18 cellular contexts compared by ENCODE assay signal in genomic region chr2:113164234-113164929, GRCh38. TPM values are rescaled to one million over a fixed set of nuclear protein-coding genes. Genes with fewer than 3 reads are reported as not detected.
DNase-seq lines count a peak whose midpoint lies in the region; ATAC-seq, FAIRE-seq and TF ChIP-seq lines count a peak whose summit lies in the region.
"Had no signal": no experiment of that assay in that cellular context is flagged by ENCODE, and none has a peak within 500 bp of the region (broad histone marks: within the 10 kb centered on the region; RNA-seq: fewer than 3 reads in every experiment).

No MANE protein-coding gene starts in this region.

- WGBS in adrenal gland, 4 donors = 74 to 80% (median 78%) methylated on average over 11 of the region's 11 CpGs
- 41% methylated on average over 11 of the region's 11 CpGs for WGBS in HepG2 (ENCODE audit: low lambda C conversion rate)
- WGBS in testis, 2 donors = 73 to 78% methylated on average over 10 to 11 of the region's 11 CpGs
- WGBS in aorta, 2 donors = 78 to 81% methylated on average over 11 of the region's 11 CpGs

- intact Hi-C loops in adrenal gland (cut with DNase I) (no loop called here), HepG2 (cut with micrococcal nuclease; ENCODE audit: unreplicated experiment) (no loop called here), testis (cut with DNase I; ENCODE audit: low total_unique reads) (no loop called here), aorta (cut with DNase I) (no loop called here)

- POLR2A ChIA-PET in HepG2 (lab: Yijun Ruan, JAX) = interaction anchor here (0.8 to 5.0 kb wide), 14 partner anchors 7 to 119 kb away, joined by 3 to 103 read pairs (median 11); partner anchors contain the start of genes IL1RN and PSD4

- CTCF ChIA-PET in HepG2 (lab: Yijun Ruan, JAX; ENCODE audit: low intra/inter-chr PET ratio, low total read pairs) = interaction anchor here (1.3 kb wide), 1 partner anchor 26 kb away, joined by 3 read pairs; no protein-coding TSS in a partner anchor

- no peaks in the 10 kb centered on the region for H3K9me3 ChIP-seq in adrenal gland (replicated peaks in 1 of 3)
- H3K9me3 ChIP-seq in HepG2 (ENCODE audit: low read length) = no peaks in the 10 kb centered on the region
- no peaks in the 10 kb centered on the region for H3K9me3 ChIP-seq in testis
- no peaks in the 10 kb centered on the region for H3K9me3 ChIP-seq in aorta (ENCODE audit: control insufficient read depth, low read length)
- H3K9me3 ChIP-seq: left ventricle myocardium inferior had no signal

- H3K27ac Mint-ChIP-seq in activated naive CD8-positive, alpha-beta T cell = peak overlapping the region; percentile 31
- H3K27ac Mint-ChIP-seq in activated naive CD8-positive, alpha-beta T cell treated with anti-CD3 and anti-CD28 coated beads for 36 hours = no peak overlapping the region
- H3K27ac Mint-ChIP-seq: activated naive CD8-positive, alpha-beta T cell treated with anti-CD3 and anti-CD28 coated beads, Interleukin-2, amount 10 ng/mL, durations not matched to agents 7 days and 5 days had no signal

- H3K36me3 Mint-ChIP-seq in activated naive CD8-positive, alpha-beta T cell = no peaks in the 10 kb centered on the region
- peaks cover 7% of the 10 kb centered on the region for H3K36me3 Mint-ChIP-seq in activated naive CD8-positive, alpha-beta T cell treated with anti-CD3 and anti-CD28 coated beads for 36 hours

- no peak for TF ChIP-seq RAD21 in HepG2 (CRISPR knock-in tag; IDR thresholded peaks at IDR 0.05)

- H3K27me3 Mint-ChIP-seq in activated naive CD8-positive, alpha-beta T cell = no peaks in the 10 kb centered on the region
- H3K27me3 Mint-ChIP-seq in activated naive CD8-positive, alpha-beta T cell treated with anti-CD3 and anti-CD28 coated beads for 36 hours = no peaks in the 10 kb centered on the region
- H3K27me3 Mint-ChIP-seq: activated naive CD8-positive, alpha-beta T cell treated with anti-CD3 and anti-CD28 coated beads, Interleukin-2, amount 10 ng/mL, durations not matched to agents 7 days and 5 days; naive B cell had no signal

- in situ Hi-C loops in HepG2 (cut with HindIII; ENCODE audit: extremely low pct_ligation_motif_present, low pct_unique_long_range_greater_than_20kb) = no loop called here

- DNase-seq in activated naive CD8-positive, alpha-beta T cell treated with anti-CD3 and anti-CD28 coated beads for 36 hours = no peak
- DNase-seq in adrenal gland = peak in 1 of 7 donors; percentile 52
- no peak for DNase-seq in HepG2 (ENCODE audit: low spot score)
- peak; percentile 9 for DNase-seq in testis
- DNase-seq in dedifferentiated amniotic fluid mesenchymal stem cell (ENCODE audit: extremely low spot score) = no peak
- DNase-seq in aorta = no peak
- DNase-seq: activated CD4-positive, alpha-beta T cell treated with anti-CD3 and anti-CD28 coated beads for 4 hours; activated naive CD8-positive, alpha-beta T cell treated with anti-CD3 and anti-CD28 coated beads, Interleukin-2, amount 10 ng/mL, durations not matched to agents 7 days and 5 days; activated T-cell treated with anti-CD3 and anti-CD28 coated beads for 4 hours; left ventricle myocardium inferior; naive B cell; NCI-H187; NCI-H69; PC-3; T1000 had no signal

- H3K27me3 ChIP-seq in adrenal gland (no peaks in the 10 kb centered on the region), HepG2 (ENCODE audit: control insufficient read depth in 1 of 2, insufficient read depth in 2 of 2, low read length in 2 of 2) (no peaks in the 10 kb centered on the region), testis (no peaks in the 10 kb centered on the region), aorta (ENCODE audit: control insufficient read depth in 1 of 2, insufficient read depth in 2 of 2, low read length in 1 of 2) (no peaks in the 10 kb centered on the region)

- H3K4me3 Mint-ChIP-seq in activated naive CD8-positive, alpha-beta T cell = no peak overlapping the region
- no peak overlapping the region for H3K4me3 Mint-ChIP-seq in activated naive CD8-positive, alpha-beta T cell treated with anti-CD3 and anti-CD28 coated beads for 36 hours
- H3K4me3 Mint-ChIP-seq: activated naive CD8-positive, alpha-beta T cell treated with anti-CD3 and anti-CD28 coated beads, Interleukin-2, amount 10 ng/mL, durations not matched to agents 7 days and 5 days had no signal

- H4K20me1 ChIP-seq in HepG2 (ENCODE audit: insufficient read depth, low read length) = no peaks in the 10 kb centered on the region

- TF ChIP-seq EP300 in HepG2 (IDR thresholded peaks at IDR 0.05; ENCODE audit: low read depth in 2 of 2, low read length in 2 of 2) = no peak
- no peak for TF ChIP-seq EP300 in HepG2 (CRISPR knock-in tag; IDR thresholded peaks at IDR 0.05; ENCODE audit: borderline replicate concordance)

- no peak overlapping the region for H2AFZ ChIP-seq in HepG2 (ENCODE audit: low read length)

- H3K9me3 Mint-ChIP-seq in activated naive CD8-positive, alpha-beta T cell (ENCODE audit: low read depth) = no peaks in the 10 kb centered on the region
- no peaks in the 10 kb centered on the region for H3K9me3 Mint-ChIP-seq in activated naive CD8-positive, alpha-beta T cell treated with anti-CD3 and anti-CD28 coated beads for 36 hours
- H3K9me3 Mint-ChIP-seq: activated naive CD8-positive, alpha-beta T cell treated with anti-CD3 and anti-CD28 coated beads, Interleukin-2, amount 10 ng/mL, durations not matched to agents 7 days and 5 days; naive B cell had no signal

- ATAC-seq in HepG2 (no peak; the same call in 1 of the 3 replicates), aorta (ENCODE audit: low FRiP score) (no peak), HG03469 (IDR thresholded peaks at IDR 0.05; ENCODE audit: unreplicated experiment) (no peak)
- ATAC-seq: PC-3 had no signal

- TF ChIP-seq POLR2A in adrenal gland (IDR thresholded peaks at IDR 0.05) (no peak), HepG2 (IDR thresholded peaks at IDR 0.05; ENCODE audit: insufficient read depth in 1 of 2, low read depth in 2 of 2, low read length in 2 of 2) (no peak), testis (IDR thresholded peaks at IDR 0.05) (no peak)

- no TSS peak for BruUV-seq in HepG2 (replicated peaks; lab: Mats Ljungman, UMichigan)

- peaks cover 25 to 36% of the 10 kb centered on the region in 2 donors for H3K4me1 ChIP-seq in adrenal gland (replicated peaks in 1 of 2)
- peaks cover 59% of the 10 kb centered on the region for H3K4me1 ChIP-seq in HepG2 (ENCODE audit: insufficient read depth, low read length)
- peaks cover 10% of the 10 kb centered on the region for H3K4me1 ChIP-seq in testis
- H3K4me1 ChIP-seq in aorta (ENCODE audit: control insufficient read depth in 1 of 2, insufficient read depth in 2 of 2, low read length in 2 of 2) = no peaks in the 10 kb centered on the region

- H3K4me3 ChIP-seq in adrenal gland = no peak overlapping the region
- 0 out of 6 replicates have a peak overlapping the region, but pooled peaks of 1 of the 3 experiments have one; percentile 31 for H3K4me3 ChIP-seq in HepG2 (replicated peaks in 1 of 3; ENCODE audit: insufficient read depth in 1 of 3, low read depth in 2 of 3, low read length in 3 of 3)
- H3K4me3 ChIP-seq in testis = no peak overlapping the region
- no peak overlapping the region for H3K4me3 ChIP-seq in aorta (ENCODE audit: low read length in 2 of 2)
- H3K4me3 ChIP-seq: left ventricle myocardium inferior had no signal

- no peak for TF ChIP-seq CTCF in adrenal gland (IDR thresholded peaks at IDR 0.05)
- no peak for TF ChIP-seq CTCF in HepG2 (CRISPR knock-in tag; IDR thresholded peaks at IDR 0.05)
- no peak for TF ChIP-seq CTCF in testis (IDR thresholded peaks at IDR 0.05)

- no peaks in the 10 kb centered on the region for H3K79me2 ChIP-seq in HepG2 (ENCODE audit: insufficient read depth, low read length)

- no peak for FAIRE-seq in HepG2 (lab: Jason Lieb, UNC)

- peak overlapping the region in 3 of 5 donors; percentile 79 to 94 (median 92) for H3K27ac ChIP-seq in adrenal gland
- no peak overlapping the region for H3K27ac ChIP-seq in HepG2 (ENCODE audit: extremely low read length, insufficient read depth, low read length)
- no peak overlapping the region for H3K27ac ChIP-seq in testis
- no peak overlapping the region for H3K27ac ChIP-seq in aorta (ENCODE audit: low read depth in 1 of 2, low read length in 2 of 2)
- H3K27ac ChIP-seq: left ventricle myocardium inferior had no signal

- H3K36me3 ChIP-seq in adrenal gland (replicated peaks in 1 of 2) (no peaks in the 10 kb centered on the region), HepG2 (replicated peaks in 1 of 2; ENCODE audit: control insufficient read depth in 1 of 2, insufficient read depth in 2 of 2, low read length in 2 of 2) (no peaks in the 10 kb centered on the region), testis (ENCODE audit: low read depth, missing control alignments) (no peaks in the 10 kb centered on the region), aorta (ENCODE audit: control insufficient read depth in 1 of 2, insufficient read depth in 2 of 2, low read length in 1 of 2) (no peaks in the 10 kb centered on the region)
- H3K36me3 ChIP-seq: left ventricle myocardium inferior had no signal

- H3K9ac ChIP-seq in HepG2 (ENCODE audit: insufficient read depth, low read depth, low read length) = no peak overlapping the region

- H3K4me1 Mint-ChIP-seq in activated naive CD8-positive, alpha-beta T cell (ENCODE audit: low read depth) = peaks cover 58% of the 10 kb centered on the region
- peaks cover 45% of the 10 kb centered on the region for H3K4me1 Mint-ChIP-seq in activated naive CD8-positive, alpha-beta T cell treated with anti-CD3 and anti-CD28 coated beads for 36 hours

- peak overlapping the region; percentile 77 for H3K4me2 ChIP-seq in HepG2 (ENCODE audit: low read depth, low read length)

RNA-seq across cellular contexts. Expression of gene PSD4, which starts 9.4 kb away (rescaled TPM):
- total RNA-seq in activated naive CD8-positive, alpha-beta T cell treated with anti-CD3 and anti-CD28 coated beads for 36 hours = 100 to 1,000 TPM; 194 to 198 TPM
- 100 to 1,000 TPM in 4 of 8 donors, 10 to 100 TPM in 4; 62.7 to 164 (median 93.5) TPM for total RNA-seq in adrenal gland
- 10 to 100 TPM; 21.1 to 60.2 (median 31.8) TPM for polyA plus RNA-seq in adrenal gland
- 8.6 and 9.4 TPM in 2 replicates for total RNA-seq in HepG2 (2016; rRNA removed; fragmentation: Illumina TruSeq; extraction: Trizol)
- 1.8 and 2.1 TPM in 2 replicates for total RNA-seq in HepG2 (2016; cell fraction: cytosol; rRNA removed; fragmentation: Illumina TruSeq; extraction: Trizol; ENCODE audit: low read depth)
- total RNA-seq in HepG2 (2016; cell fraction: insoluble cytoplasmic fraction; rRNA removed; fragmentation: Illumina TruSeq; extraction: Trizol) = 6.4 and 9.6 TPM in 2 replicates
- total RNA-seq in HepG2 (2016; cell fraction: membrane; rRNA removed; fragmentation: Illumina TruSeq; extraction: Trizol) = 4.3 and 5.2 TPM in 2 replicates
- total RNA-seq in HepG2 (2016; cell fraction: nucleus; rRNA removed; fragmentation: Illumina TruSeq; extraction: Trizol) = 10.2 and 10.4 TPM in 2 replicates
- 5.8 and 9.1 TPM in 2 replicates for polyA plus RNA-seq in HepG2 (2011; rRNA removed)
- 4.3 and 4.7 TPM in 2 replicates for polyA plus RNA-seq in HepG2 (2011; cell fraction: cytosol; rRNA removed)
- 34.6 and 36.0 TPM in 2 replicates for polyA plus RNA-seq in HepG2 (2011; cell fraction: nucleus; rRNA removed)
- 9.7 and 12.9 TPM in 2 replicates for polyA plus RNA-seq in HepG2 (2012)
- polyA plus RNA-seq in HepG2 (2016; cell fraction: cytosol; fragmentation: Illumina TruSeq; extraction: Trizol; ENCODE audit: low read depth) = 1.3 TPM in 2 replicates
- 4.3 and 6.8 TPM in 2 replicates for polyA plus RNA-seq in HepG2 (2016; cell fraction: insoluble cytoplasmic fraction; fragmentation: Illumina TruSeq; extraction: Trizol; ENCODE audit: low read depth)
- polyA plus RNA-seq in HepG2 (2016; cell fraction: membrane; fragmentation: Illumina TruSeq; extraction: Trizol; ENCODE audit: low read depth) = 3.3 TPM in 2 replicates
- 14.7 and 15.0 TPM in 2 replicates for polyA plus RNA-seq in HepG2 (2016; cell fraction: nucleus; fragmentation: Illumina TruSeq; extraction: Trizol; ENCODE audit: insufficient read depth, low read depth)
- 3.6 and 13.9 TPM in 2 replicates for polyA minus RNA-seq in HepG2 (2011; rRNA and poly(A)+ RNA removed; ENCODE audit: low replicate concordance)
- 5.2 and 5.3 TPM in 2 replicates for polyA minus RNA-seq in HepG2 (2011; cell fraction: cytosol; rRNA and poly(A)+ RNA removed)
- polyA minus RNA-seq in HepG2 (2011; cell fraction: nucleus; rRNA and poly(A)+ RNA removed) = 11.6 and 16.2 TPM in 2 replicates
- 10 to 100 TPM; 18.7 to 35.9 TPM for total RNA-seq in testis
- 22.8 TPM for polyA plus RNA-seq in testis (ENCODE audit: insufficient read depth, low read depth, low replicate concordance)
- total RNA-seq in aorta = 10 to 100 TPM in 1 of 2 donors, 1 to 10 TPM in 1; 9.5 to 17.8 TPM
- 1 to 10 TPM in 1 of 2 donors, under 1 TPM in 1; 0.79 to 3.5 TPM for polyA plus RNA-seq in aorta

RNA-seq across cellular contexts. Expression of gene IL1RN, which starts 37.0 kb away (rescaled TPM):
- total RNA-seq in activated naive CD8-positive, alpha-beta T cell treated with anti-CD3 and anti-CD28 coated beads for 36 hours = under 1 TPM; 0.19 to 0.30 TPM
- 1 to 10 TPM in 4 of 8 donors, under 1 TPM in 2, not detected in 2; 0.42 to 6.1 (median 1.1) TPM for total RNA-seq in adrenal gland
- polyA plus RNA-seq in adrenal gland = 1 to 10 TPM; 1.4 to 2.6 (median 2.5) TPM
- total RNA-seq in HepG2 (2016; rRNA removed; fragmentation: Illumina TruSeq; extraction: Trizol) = 21.1 and 21.2 TPM in 2 replicates
- total RNA-seq in HepG2 (2016; cell fraction: cytosol; rRNA removed; fragmentation: Illumina TruSeq; extraction: Trizol; ENCODE audit: low read depth) = 6.3 and 8.3 TPM in 2 replicates
- total RNA-seq in HepG2 (2016; cell fraction: insoluble cytoplasmic fraction; rRNA removed; fragmentation: Illumina TruSeq; extraction: Trizol) = 21.0 and 24.7 TPM in 2 replicates
- 18.1 and 19.8 TPM in 2 replicates for total RNA-seq in HepG2 (2016; cell fraction: membrane; rRNA removed; fragmentation: Illumina TruSeq; extraction: Trizol)
- 16.3 and 16.9 TPM in 2 replicates for total RNA-seq in HepG2 (2016; cell fraction: nucleus; rRNA removed; fragmentation: Illumina TruSeq; extraction: Trizol)
- polyA plus RNA-seq in HepG2 (2011; rRNA removed) = 101 and 142 TPM in 2 replicates
- polyA plus RNA-seq in HepG2 (2011; cell fraction: cytosol; rRNA removed) = 92.3 and 115 TPM in 2 replicates
- 29.8 and 45.4 TPM in 2 replicates for polyA plus RNA-seq in HepG2 (2011; cell fraction: nucleus; rRNA removed)
- 96.1 and 98.3 TPM in 2 replicates for polyA plus RNA-seq in HepG2 (2012)
- 12.2 and 14.7 TPM in 2 replicates for polyA plus RNA-seq in HepG2 (2016; cell fraction: cytosol; fragmentation: Illumina TruSeq; extraction: Trizol; ENCODE audit: low read depth)
- polyA plus RNA-seq in HepG2 (2016; cell fraction: insoluble cytoplasmic fraction; fragmentation: Illumina TruSeq; extraction: Trizol; ENCODE audit: low read depth) = 46.6 and 48.4 TPM in 2 replicates
- 32.1 and 33.8 TPM in 2 replicates for polyA plus RNA-seq in HepG2 (2016; cell fraction: membrane; fragmentation: Illumina TruSeq; extraction: Trizol; ENCODE audit: low read depth)
- 23.4 and 24.9 TPM in 2 replicates for polyA plus RNA-seq in HepG2 (2016; cell fraction: nucleus; fragmentation: Illumina TruSeq; extraction: Trizol; ENCODE audit: insufficient read depth, low read depth)
- polyA minus RNA-seq in HepG2 (2011; rRNA and poly(A)+ RNA removed; ENCODE audit: low replicate concordance) = 0.42 and 94.0 TPM in 2 replicates
- 35.5 and 37.1 TPM in 2 replicates for polyA minus RNA-seq in HepG2 (2011; cell fraction: cytosol; rRNA and poly(A)+ RNA removed)
- 29.4 and 42.8 TPM in 2 replicates for polyA minus RNA-seq in HepG2 (2011; cell fraction: nucleus; rRNA and poly(A)+ RNA removed)
- 1 to 10 TPM; 3.2 to 5.6 TPM for total RNA-seq in testis
- polyA plus RNA-seq in testis (ENCODE audit: insufficient read depth, low read depth, low replicate concordance) = 18.4 TPM
- total RNA-seq in aorta = 1 to 10 TPM; 6.0 to 7.1 TPM
- 10 to 100 TPM in 1 of 2 donors, under 1 TPM in 1; 0.74 to 11.6 TPM for polyA plus RNA-seq in aorta
- total RNA-seq: fibroblast of villous mesenchyme had no signal

Comparison
In these comparisons a context has a peak if more than half of its experiments do, and no peak if none do; other contexts are left out.
1. H3K27ac ChIP-seq: peak in adrenal gland (3 of 5); none in HepG2 (single experiment), testis (0 of 2) and aorta (0 of 2).